ENCODE assay signal across 8 cellular contexts in genomic region chr7:97971120-97971989, GRCh38. TPM values are rescaled to one million over a fixed set of nuclear protein-coding genes. Genes with fewer than 3 reads are reported as not detected.
DNase-seq lines count a peak whose midpoint lies in the region; ATAC-seq and TF ChIP-seq lines count a peak whose summit lies in the region.

No MANE protein-coding gene starts in this region.

- H3K4me1 Mint-ChIP-seq in IgD-negative memory B cell (peaks cover 6 to 15% (median 11%) of the 10 kb centered on the region in 3 donors), WTC11 (peaks cover 10% of the 10 kb centered on the region; the same call in 1 of the 2 replicates), natural killer cell (peaks cover 6 to 18% of the 10 kb centered on the region in 2 donors)

- H3K36me3 Mint-ChIP-seq in IgD-negative memory B cell (peaks cover 5% of the 10 kb centered on the region), WTC11 (peaks cover 30% of the 10 kb centered on the region), natural killer cell (peaks cover 2% of the 10 kb centered on the region)

- H3K27me3 Mint-ChIP-seq in IgD-negative memory B cell (peaks cover 4% of the 10 kb centered on the region), WTC11 (ENCODE audit: low read depth) (no peaks in the 10 kb centered on the region), natural killer cell (ENCODE audit: low read depth in 2 of 2) (no peaks in the 10 kb centered on the region)

- ATAC-seq in GM21737 (IDR thresholded peaks at IDR 0.05; ENCODE audit: unreplicated experiment): peak; percentile 20
- no peak for ATAC-seq in WTC11
- peak; percentile 55 to 69 (median 64) for ATAC-seq in natural killer cell
- ATAC-seq in aorta (ENCODE audit: low FRiP score): no peak

- 40% methylated on average over 22 of the region's 26 CpGs for WGBS in esophagus muscularis mucosa
- 27 to 30% methylated on average over 24 to 26 of the region's 26 CpGs for WGBS in aorta, 2 donors

- H3K4me3 ChIP-seq in esophagus muscularis mucosa: peak overlapping the region; percentile 69 to 99 (median 91)
- H3K4me3 ChIP-seq in aorta (ENCODE audit: low read length in 2 of 2): peak overlapping the region; percentile 62 to 99

- H3K27me3 ChIP-seq in esophagus muscularis mucosa: no peaks in the 10 kb centered on the region
- H3K27me3 ChIP-seq in aorta (ENCODE audit: control insufficient read depth in 1 of 2, insufficient read depth in 2 of 2, low read length in 1 of 2): no peaks in the 10 kb centered on the region

- H3K9me3 ChIP-seq in esophagus muscularis mucosa (no peaks in the 10 kb centered on the region), aorta (ENCODE audit: control insufficient read depth, low read length) (no peaks in the 10 kb centered on the region)

- TF ChIP-seq EP300 in esophagus muscularis mucosa (IDR thresholded peaks at IDR 0.05): no peak

- no peak for TF ChIP-seq POLR2A in esophagus muscularis mucosa (IDR thresholded peaks at IDR 0.05; ENCODE audit: low read depth)

- no peaks in the 10 kb centered on the region for H3K9me3 Mint-ChIP-seq in IgD-negative memory B cell
- no peaks in the 10 kb centered on the region for H3K9me3 Mint-ChIP-seq in WTC11
- H3K9me3 Mint-ChIP-seq in natural killer cell: peaks cover 0 to 2% of the 10 kb centered on the region in 2 donors

- DNase-seq in NCI-H1092 treated with DMSO at 0.1 percent for 48 hours (lab: John Stamatoyannopoulos, UW): peak; percentile 27
- no peak for DNase-seq in NCI-H1092 (lab: John Stamatoyannopoulos, UW)
- DNase-seq in WTC11 (ENCODE audit: low spot score): no peak
- DNase-seq in esophagus muscularis mucosa (ENCODE audit: extremely low spot score): no peak
- DNase-seq in natural killer cell: no peak
- no peak for DNase-seq in aorta

- peak overlapping the region; percentile 91 to 99 (median 95) for H3K4me3 Mint-ChIP-seq in IgD-negative memory B cell
- peak overlapping the region; percentile 93 for H3K4me3 Mint-ChIP-seq in WTC11
- peak overlapping the region; percentile 95 for H3K4me3 Mint-ChIP-seq in natural killer cell

- H3K27ac Mint-ChIP-seq in IgD-negative memory B cell (peak overlapping the region; percentile 73 to 96 (median 93)), WTC11 (peak overlapping the region; percentile 60; the same call in 1 of the 2 replicates), natural killer cell (peak overlapping the region; percentile 86 to 94)

- H3K27ac ChIP-seq in esophagus muscularis mucosa (replicated peaks in 1 of 4) (peak overlapping the region; percentile 66 to 85 (median 74)), aorta (ENCODE audit: low read depth in 1 of 2, low read length in 2 of 2) (no peak overlapping the region)

- H3K4me1 ChIP-seq in esophagus muscularis mucosa (peaks cover 6 to 14% (median 11%) of the 10 kb centered on the region in 4 donors), aorta (ENCODE audit: control insufficient read depth in 1 of 2, insufficient read depth in 2 of 2, low read length in 2 of 2) (no peaks in the 10 kb centered on the region)

- H3K36me3 ChIP-seq in esophagus muscularis mucosa: peaks cover 0 to 21% (median 6%) of the 10 kb centered on the region in 4 donors
- no peaks in the 10 kb centered on the region for H3K36me3 ChIP-seq in aorta (ENCODE audit: control insufficient read depth in 1 of 2, insufficient read depth in 2 of 2, low read length in 1 of 2)

- CTCF ChIA-PET in WTC11 (lab: Charles Lee): interaction anchor here (0.6 to 1.4 kb wide), 6 partner anchors 16 to 898 kb away, joined by 3 to 10 read pairs (median 4); no protein-coding TSS in a partner anchor

- POLR2A ChIA-PET in WTC11 (lab: Charles Lee): interaction anchor here (0.7 kb wide), 1 partner anchor 141 kb away, joined by 4 read pairs; no protein-coding TSS in a partner anchor

- intact Hi-C loops in esophagus muscularis mucosa (cut with DNase I) (no loop called here), natural killer cell (cut with micrococcal nuclease) (loop anchor here (5.0 kb wide), 2 partner anchors 99 to 854 kb away; partner anchors contain the start of genes ASNS and SDHAF3), aorta (cut with DNase I) (no loop called here)

- TF ChIP-seq CTCF in WTC11 (IDR thresholded peaks at IDR 0.05) (no peak), esophagus muscularis mucosa (IDR thresholded peaks at IDR 0.05) (no peak), natural killer cell (IDR thresholded peaks at IDR 0.05) (no peak)

TF ChIP-seq in WTC11, 78 proteins besides CTCF, POLR2A, EP300 and RAD21 (continues in another document):
- TF ChIP-seq ZNF423 (CRISPR knock-in tag; IDR thresholded peaks at IDR 0.05): no peak
- no peak for TF ChIP-seq ATF3 (CRISPR knock-in tag; conservative IDR thresholded peaks at IDR 0.05)
- TF ChIP-seq AFF4 (CRISPR knock-in tag; IDR thresholded peaks at IDR 0.05; ENCODE audit: borderline replicate concordance): no peak
- no peak for TF ChIP-seq GTF2I (CRISPR knock-in tag; conservative IDR thresholded peaks at IDR 0.05)
- TF ChIP-seq JAZF1 (CRISPR knock-in tag; IDR thresholded peaks at IDR 0.05): no peak
- no peak for TF ChIP-seq ZNF425 (CRISPR knock-in tag; conservative IDR thresholded peaks at IDR 0.05)
- TF ChIP-seq ZNF232 (CRISPR knock-in tag; IDR thresholded peaks at IDR 0.05): no peak
- no peak for TF ChIP-seq OVOL2 (CRISPR knock-in tag; IDR thresholded peaks at IDR 0.05; ENCODE audit: borderline replicate concordance)
- no peak for TF ChIP-seq ETV6 (CRISPR knock-in tag; IDR thresholded peaks at IDR 0.05)
- TF ChIP-seq ZNF219 (CRISPR knock-in tag; IDR thresholded peaks at IDR 0.05; ENCODE audit: borderline replicate concordance): no peak
- no peak for TF ChIP-seq FOXP1 (CRISPR knock-in tag; IDR thresholded peaks at IDR 0.05; ENCODE audit: borderline replicate concordance)
- TF ChIP-seq TEAD1 (CRISPR knock-in tag; IDR thresholded peaks at IDR 0.05): no peak
- no peak for TF ChIP-seq ZNF512 (CRISPR knock-in tag; IDR thresholded peaks at IDR 0.05; ENCODE audit: borderline replicate concordance)

RNA-seq across cellular contexts. Expression of gene OCM2, which starts 18.6 kb away (rescaled TPM):
- polyA plus RNA-seq in IgD-negative memory B cell (not detected), aorta (not detected)
- total RNA-seq in WTC11 (2021) (not detected in 3 replicates), esophagus muscularis mucosa (not detected), natural killer cell (not detected), aorta (not detected)

Comparison
In these comparisons a context has a peak if more than half of its experiments do, and no peak if none do; other contexts are left out.
1. ATAC-seq: peak in GM21737 (single experiment) and natural killer cell (3 of 3); none in WTC11 (single experiment) and aorta (single experiment).
2. H3K27ac ChIP-seq: peak in esophagus muscularis mucosa (4 of 4); none in aorta (0 of 2).
3. Peak in every context shown above with its lines, with median percentiles within 50 percentile points of each other: H3K27ac Mint-ChIP-seq and H3K4me3 Mint-ChIP-seq.